1 cellular context compared by ENCODE assay signal in the genomic region with DNA sequence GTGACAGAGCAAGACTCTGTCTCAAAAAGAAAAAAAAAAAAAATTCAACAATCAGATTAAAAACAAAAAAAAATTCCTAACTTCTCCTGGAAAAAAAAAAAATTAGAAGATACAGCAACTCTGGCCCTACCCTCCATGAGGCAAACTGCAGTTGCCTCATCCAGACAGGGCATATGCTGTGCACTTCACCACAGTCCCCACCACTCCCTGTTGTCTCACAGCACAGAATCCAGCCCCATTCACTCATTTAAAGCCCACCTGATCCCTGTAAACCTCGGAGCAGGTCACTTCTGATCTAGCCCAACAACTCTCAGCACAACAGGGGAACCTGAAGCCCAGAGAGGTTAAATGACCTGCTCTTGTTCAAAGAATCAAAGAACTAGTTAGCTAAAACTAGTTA.
TF ChIP-seq lines count a peak whose summit lies in the region.

No MANE protein-coding gene starts in this region.

TF ChIP-seq in GM23338, 12 proteins besides CTCF, POLR2A, EP300 and RAD21 (continued from another document):
- TF ChIP-seq, protein P1, sequence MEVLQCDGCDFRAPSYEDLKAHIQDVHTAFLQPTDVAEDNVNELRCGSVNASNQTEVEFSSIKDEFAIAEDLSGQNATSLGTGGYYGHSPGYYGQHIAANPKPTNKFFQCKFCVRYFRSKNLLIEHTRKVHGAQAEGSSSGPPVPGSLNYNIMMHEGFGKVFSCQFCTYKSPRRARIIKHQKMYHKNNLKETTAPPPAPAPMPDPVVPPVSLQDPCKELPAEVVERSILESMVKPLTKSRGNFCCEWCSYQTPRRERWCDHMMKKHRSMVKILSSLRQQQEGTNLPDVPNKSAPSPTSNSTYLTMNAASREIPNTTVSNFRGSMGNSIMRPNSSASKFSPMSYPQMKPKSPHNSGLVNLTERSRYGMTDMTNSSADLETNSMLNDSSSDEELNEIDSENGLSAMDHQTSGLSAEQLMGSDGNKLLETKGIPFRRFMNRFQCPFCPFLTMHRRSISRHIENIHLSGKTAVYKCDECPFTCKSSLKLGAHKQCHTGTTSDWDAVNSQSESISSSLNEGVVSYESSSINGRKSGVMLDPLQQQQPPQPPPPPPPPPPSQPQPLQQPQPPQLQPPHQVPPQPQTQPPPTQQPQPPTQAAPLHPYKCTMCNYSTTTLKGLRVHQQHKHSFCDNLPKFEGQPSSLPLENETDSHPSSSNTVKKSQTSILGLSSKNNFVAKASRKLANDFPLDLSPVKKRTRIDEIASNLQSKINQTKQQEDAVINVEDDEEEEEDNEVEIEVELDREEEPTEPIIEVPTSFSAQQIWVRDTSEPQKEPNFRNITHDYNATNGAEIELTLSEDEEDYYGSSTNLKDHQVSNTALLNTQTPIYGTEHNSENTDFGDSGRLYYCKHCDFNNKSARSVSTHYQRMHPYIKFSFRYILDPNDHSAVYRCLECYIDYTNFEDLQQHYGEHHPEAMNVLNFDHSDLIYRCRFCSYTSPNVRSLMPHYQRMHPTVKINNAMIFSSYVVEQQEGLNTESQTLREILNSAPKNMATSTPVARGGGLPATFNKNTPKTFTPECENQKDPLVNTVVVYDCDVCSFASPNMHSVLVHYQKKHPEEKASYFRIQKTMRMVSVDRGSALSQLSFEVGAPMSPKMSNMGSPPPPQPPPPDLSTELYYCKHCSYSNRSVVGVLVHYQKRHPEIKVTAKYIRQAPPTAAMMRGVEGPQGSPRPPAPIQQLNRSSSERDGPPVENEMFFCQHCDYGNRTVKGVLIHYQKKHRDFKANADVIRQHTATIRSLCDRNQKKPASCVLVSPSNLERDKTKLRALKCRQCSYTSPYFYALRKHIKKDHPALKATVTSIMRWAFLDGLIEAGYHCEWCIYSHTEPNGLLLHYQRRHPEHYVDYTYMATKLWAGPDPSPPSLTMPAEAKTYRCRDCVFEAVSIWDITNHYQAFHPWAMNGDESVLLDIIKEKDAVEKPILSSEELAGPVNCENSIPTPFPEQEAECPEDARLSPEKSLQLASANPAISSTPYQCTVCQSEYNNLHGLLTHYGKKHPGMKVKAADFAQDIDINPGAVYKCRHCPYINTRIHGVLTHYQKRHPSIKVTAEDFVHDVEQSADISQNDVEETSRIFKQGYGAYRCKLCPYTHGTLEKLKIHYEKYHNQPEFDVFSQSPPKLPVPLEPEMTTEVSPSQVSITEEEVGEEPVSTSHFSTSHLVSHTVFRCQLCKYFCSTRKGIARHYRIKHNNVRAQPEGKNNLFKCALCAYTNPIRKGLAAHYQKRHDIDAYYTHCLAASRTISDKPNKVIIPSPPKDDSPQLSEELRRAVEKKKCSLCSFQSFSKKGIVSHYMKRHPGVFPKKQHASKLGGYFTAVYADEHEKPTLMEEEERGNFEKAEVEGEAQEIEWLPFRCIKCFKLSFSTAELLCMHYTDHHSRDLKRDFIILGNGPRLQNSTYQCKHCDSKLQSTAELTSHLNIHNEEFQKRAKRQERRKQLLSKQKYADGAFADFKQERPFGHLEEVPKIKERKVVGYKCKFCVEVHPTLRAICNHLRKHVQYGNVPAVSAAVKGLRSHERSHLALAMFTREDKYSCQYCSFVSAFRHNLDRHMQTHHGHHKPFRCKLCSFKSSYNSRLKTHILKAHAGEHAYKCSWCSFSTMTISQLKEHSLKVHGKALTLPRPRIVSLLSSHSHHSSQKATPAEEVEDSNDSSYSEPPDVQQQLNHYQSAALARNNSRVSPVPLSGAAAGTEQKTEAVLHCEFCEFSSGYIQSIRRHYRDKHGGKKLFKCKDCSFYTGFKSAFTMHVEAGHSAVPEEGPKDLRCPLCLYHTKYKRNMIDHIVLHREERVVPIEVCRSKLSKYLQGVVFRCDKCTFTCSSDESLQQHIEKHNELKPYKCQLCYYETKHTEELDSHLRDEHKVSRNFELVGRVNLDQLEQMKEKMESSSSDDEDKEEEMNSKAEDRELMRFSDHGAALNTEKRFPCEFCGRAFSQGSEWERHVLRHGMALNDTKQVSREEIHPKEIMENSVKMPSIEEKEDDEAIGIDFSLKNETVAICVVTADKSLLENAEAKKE (CRISPR knock-in tag; IDR thresholded peaks at IDR 0.05) = no peak
- TF ChIP-seq ZNF114 (CRISPR knock-in tag; IDR thresholded peaks at IDR 0.05) = no peak
- no peak for TF ChIP-seq POLR2AphosphoS5 (IDR thresholded peaks at IDR 0.05; ENCODE audit: low read depth)
